Comparison of ENCODE assay signal across 8 cellular contexts in the genomic region with DNA sequence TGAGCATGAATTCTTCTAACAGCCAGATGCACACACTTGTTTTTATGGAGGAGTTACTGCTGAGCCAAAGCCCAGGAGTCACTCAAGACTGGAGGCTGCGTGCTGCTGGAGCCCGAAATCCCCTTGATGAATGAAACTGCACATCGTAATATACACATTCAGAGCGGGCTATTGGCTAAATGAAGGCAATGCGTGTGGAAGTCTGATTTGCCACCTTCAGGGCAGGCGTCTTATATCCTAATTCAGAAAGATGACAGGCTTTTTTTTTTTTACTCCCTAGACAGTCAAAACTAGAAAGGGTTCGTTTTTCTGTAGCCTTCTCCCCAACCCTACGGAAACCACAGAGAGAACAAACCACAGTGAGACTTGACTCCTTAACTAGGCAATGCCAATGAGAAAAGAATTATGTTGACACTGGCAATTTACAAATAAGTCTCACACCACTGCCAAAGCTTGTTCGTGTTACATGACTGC.
A peak's percentile ranks its signal among the peaks of the same experiment; 100 is the strongest.
DNase-seq lines count a peak whose midpoint lies in the region; ATAC-seq and FAIRE-seq lines count a peak whose summit lies in the region.

No MANE protein-coding gene starts in this region.

- H3K9ac ChIP-seq in mucosa of stomach (ENCODE audit: low read length), result peak overlapping the region; percentile 33

- H3K4me1 ChIP-seq in mucosa of stomach (ENCODE audit: control insufficient read depth, insufficient read depth, low read length), result peaks cover 10% of the 10 kb centered on the region

- no peaks in the 10 kb centered on the region for H3K27me3 ChIP-seq in mucosa of stomach (ENCODE audit: control insufficient read depth, insufficient read depth, low read length)

- no peak for FAIRE-seq in RCC 7860 (lab: Jason Lieb, UNC)
- FAIRE-seq in urothelium cell line (lab: Jason Lieb, UNC), result no peak

- H3K9me3 ChIP-seq in mucosa of stomach (ENCODE audit: control insufficient read depth, low read length), result no peaks in the 10 kb centered on the region

- ATAC-seq in GM18873 (IDR thresholded peaks at IDR 0.05; ENCODE audit: low FRiP score, unreplicated experiment), result peak; percentile 67
- peak; percentile 63 for ATAC-seq in HG02973 (IDR thresholded peaks at IDR 0.05; ENCODE audit: unreplicated experiment)

- DNase-seq in RCC 7860 (ENCODE audit: low spot score), result peak; percentile 92
- DNase-seq in activated naive CD4-positive, alpha-beta T cell (lab: John Stamatoyannopoulos, UW), result peak; percentile 17 to 50 (median 40)
- peak; percentile 40 for DNase-seq in urothelium cell line (ENCODE audit: low spot score)
- no peak for DNase-seq in NCI-H128 (lab: John Stamatoyannopoulos, UW; ENCODE audit: unreplicated experiment)
- no peak for DNase-seq in OCI-M2 (lab: John Stamatoyannopoulos, UW; ENCODE audit: unreplicated experiment)

- no peaks in the 10 kb centered on the region for H3K36me3 ChIP-seq in mucosa of stomach (ENCODE audit: control insufficient read depth, insufficient read depth, low read length)

- no peak overlapping the region for H3K4me3 ChIP-seq in mucosa of stomach (ENCODE audit: low read length)

Comparison
In these comparisons a context has a peak if more than half of its experiments do, and no peak if none do; other contexts are left out.
1. DNase-seq: peak in RCC 7860 (single experiment), activated naive CD4-positive, alpha-beta T cell (4 of 4) and urothelium cell line (single experiment); none in NCI-H128 (single experiment) and OCI-M2 (single experiment).